In genomic region chr11:61295596-61295926, GRCh38 we compare ENCODE assay signal across 1 cellular context.
TF ChIP-seq lines count a peak whose summit lies in the region.

No MANE protein-coding gene starts in this region.

TF ChIP-seq in HCT116, 20 proteins besides CTCF, POLR2A, EP300 and RAD21 (continued from another document):
- no peak for TF ChIP-seq ZBTB33 (IDR thresholded peaks at IDR 0.05; ENCODE audit: extremely low read depth, insufficient replicate concordance, low read length)
- no peak for TF ChIP-seq SIN3A (IDR thresholded peaks at IDR 0.05; ENCODE audit: low read depth)
- TF ChIP-seq REST (IDR thresholded peaks at IDR 0.05; ENCODE audit: low read depth), result no peak
- no peak for TF ChIP-seq JUND (IDR thresholded peaks at IDR 0.05)
- no peak for TF ChIP-seq EGR1 (IDR thresholded peaks at IDR 0.05; ENCODE audit: low read depth)
- no peak for TF ChIP-seq SRF (IDR thresholded peaks at IDR 0.05; ENCODE audit: low read depth)
